Comparison of ENCODE assay signal across 30 cellular contexts in the genomic region with DNA sequence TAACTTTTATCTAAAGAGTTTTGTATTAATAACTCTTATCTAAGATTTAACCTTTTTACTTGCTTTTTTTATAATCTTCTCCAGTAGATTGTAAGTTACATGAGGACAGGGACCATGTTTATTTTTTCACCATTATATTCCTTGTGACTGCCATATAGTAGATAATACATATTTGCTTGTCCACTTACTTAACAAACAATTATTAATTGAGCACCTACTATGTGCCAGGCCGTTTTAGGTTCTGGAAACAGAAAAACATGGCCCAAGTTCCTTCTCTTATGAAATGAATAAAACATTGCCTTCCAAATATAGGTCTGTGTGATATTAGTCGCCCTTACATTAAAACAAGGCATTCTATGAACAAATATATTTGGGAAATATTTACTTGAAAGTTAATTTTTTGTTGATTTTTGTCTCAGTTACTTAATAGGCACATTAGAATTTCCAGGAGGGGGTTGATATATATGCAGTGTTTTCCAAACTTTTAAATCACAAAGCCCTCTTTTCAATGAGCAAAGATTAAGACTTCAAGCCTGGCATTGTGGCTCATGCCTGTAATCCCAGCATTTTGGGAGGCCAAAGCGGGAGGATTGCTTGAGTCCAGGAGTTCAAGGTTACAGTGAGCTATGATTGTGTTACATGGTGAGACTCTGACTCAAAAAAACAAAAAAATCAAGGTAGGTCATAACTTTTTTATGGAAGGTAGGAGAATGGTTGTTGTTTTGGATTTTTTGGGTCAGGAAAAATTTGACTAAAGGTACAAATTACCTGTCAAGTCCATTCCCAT.
"Had no signal": no experiment of that assay in that cellular context is flagged by ENCODE, and none has a peak within 500 bp of the region (broad histone marks: within the 10 kb centered on the region; RNA-seq: fewer than 3 reads in every experiment).

No MANE protein-coding gene starts in this region.

- H3K79me2 ChIP-seq: parathyroid adenoma had no signal

- H3K4me1 ChIP-seq: neural progenitor cell, parathyroid adenoma, psoas muscle, spleen, suprapubic skin, testis, tibial artery, transverse colon, upper lobe of right lung, uterus had no signal

- H3K4me3 ChIP-seq: neural progenitor cell, ovary, psoas muscle, skin epidermis, smooth muscle cell, spleen, suprapubic skin, testis, tibial artery, transverse colon, upper lobe of right lung, uterus had no signal

- H3K9me3 Mint-ChIP-seq: natural killer cell; nephron; neural progenitor cell; stimulated activated memory B cell treated with anti-CD40 and anti-IgM and Interleukin-4, amounts not matched to agents 10 μg/mL and 1 μg/mL and 100 μg/mL, for 72 hours; stimulated activated naive CD8-positive, alpha-beta T cell treated with anti-CD3 and anti-CD28 coated beads, Interleukin-15, amount 100 ng/mL, for 72 hours; type B pancreatic cell had no signal

- H3K27ac Mint-ChIP-seq: natural killer cell; nephron; neural progenitor cell; progenitor cell of endocrine pancreas; stimulated activated memory B cell treated with anti-CD40 and anti-IgM and Interleukin-4, amounts not matched to agents 10 μg/mL and 1 μg/mL and 100 μg/mL, for 72 hours; stimulated activated naive CD8-positive, alpha-beta T cell treated with anti-CD3 and anti-CD28 coated beads, Interleukin-15, amount 100 ng/mL, for 72 hours; type B pancreatic cell had no signal

- H3K27me3 ChIP-seq: ovary, spleen, suprapubic skin, testis, tibial artery, transverse colon, upper lobe of right lung, uterus had no signal

- H3K27ac ChIP-seq: neural progenitor cell, ovary, parathyroid adenoma, psoas muscle, skin epidermis, spleen, suprapubic skin, testis, tibial artery, transverse colon, upper lobe of right lung, uterus had no signal

- H3K27me3 Mint-ChIP-seq: stimulated activated naive CD8-positive, alpha-beta T cell treated with anti-CD3 and anti-CD28 coated beads, Interleukin-15, amount 100 ng/mL, for 72 hours had no signal

- H2AFZ ChIP-seq: neural progenitor cell, parathyroid adenoma had no signal

- H3K9ac ChIP-seq: neural progenitor cell, parathyroid adenoma had no signal

- DNase-seq: natural killer cell; occipital lobe; ovary; posterior cingulate gyrus; psoas muscle; right cardiac atrium; spleen; stimulated activated CD4-positive, alpha-beta T cell treated with anti-CD3 and anti-CD28 coated beads, Interleukin-12 subunit alpha, Interleukin-12 subunit beta, amount 100 ng/mL, for 4 hours; stimulated activated CD4-positive, alpha-beta T cell treated with anti-CD3 and anti-CD28 coated beads, Interleukin-1b, Interleukin-23, amount 100 ng/mL, for 48 hours; stimulated activated CD4-positive, alpha-beta T cell treated with anti-CD3 and anti-CD28 coated beads, Interleukin-4, amount 100 ng/mL, for 1 hour; stimulated activated CD4-positive, alpha-beta T cell treated with anti-CD3 and anti-CD28 coated beads, Interleukin-4, amount 100 ng/mL, for 4 hours; stimulated activated CD8-positive, alpha-beta memory T cell treated with anti-CD3 and anti-CD28 coated beads, Interleukin-4, amount 100 ng/mL, for 48 hours; stimulated activated naive CD4-positive, alpha-beta T cell; stimulated activated naive CD8-positive, alpha-beta T cell treated with anti-CD3 and anti-CD28 coated beads, Interleukin-15, amount 100 ng/mL, for 72 hours; stimulated activated naive CD8-positive, alpha-beta T cell treated with anti-CD3 and anti-CD28 coated beads, Interleukin-15, Interleukin-2, amounts not matched to agents 100 U/mL and 50 U/mL, for 24 hours; substantia nigra; testis; tibial artery; transverse colon; upper lobe of right lung; uterus had no signal

- H3K4me1 Mint-ChIP-seq: natural killer cell; nephron; neural progenitor cell; stimulated activated memory B cell treated with anti-CD40 and anti-IgM and Interleukin-4, amounts not matched to agents 10 μg/mL and 1 μg/mL and 100 μg/mL, for 72 hours; stimulated activated naive CD8-positive, alpha-beta T cell treated with anti-CD3 and anti-CD28 coated beads, Interleukin-15, amount 100 ng/mL, for 72 hours had no signal

- H3K4me2 ChIP-seq: neural progenitor cell, smooth muscle cell had no signal

- H3K4me3 Mint-ChIP-seq: natural killer cell; nephron; neural progenitor cell; stimulated activated memory B cell treated with anti-CD40 and anti-IgM and Interleukin-4, amounts not matched to agents 10 μg/mL and 1 μg/mL and 100 μg/mL, for 72 hours; stimulated activated naive CD8-positive, alpha-beta T cell treated with anti-CD3 and anti-CD28 coated beads, Interleukin-15, amount 100 ng/mL, for 72 hours; type B pancreatic cell had no signal

- H3K36me3 ChIP-seq: neural progenitor cell, ovary, spleen, suprapubic skin, tibial artery, transverse colon, upper lobe of right lung, uterus had no signal

- H3K36me3 Mint-ChIP-seq: natural killer cell; neural progenitor cell; stimulated activated memory B cell treated with anti-CD40 and anti-IgM and Interleukin-4, amounts not matched to agents 10 μg/mL and 1 μg/mL and 100 μg/mL, for 72 hours; type B pancreatic cell had no signal

- H3K9me3 ChIP-seq: ovary, psoas muscle, spleen, suprapubic skin, testis, tibial artery, transverse colon, upper lobe of right lung, uterus had no signal
